In the genomic region with DNA sequence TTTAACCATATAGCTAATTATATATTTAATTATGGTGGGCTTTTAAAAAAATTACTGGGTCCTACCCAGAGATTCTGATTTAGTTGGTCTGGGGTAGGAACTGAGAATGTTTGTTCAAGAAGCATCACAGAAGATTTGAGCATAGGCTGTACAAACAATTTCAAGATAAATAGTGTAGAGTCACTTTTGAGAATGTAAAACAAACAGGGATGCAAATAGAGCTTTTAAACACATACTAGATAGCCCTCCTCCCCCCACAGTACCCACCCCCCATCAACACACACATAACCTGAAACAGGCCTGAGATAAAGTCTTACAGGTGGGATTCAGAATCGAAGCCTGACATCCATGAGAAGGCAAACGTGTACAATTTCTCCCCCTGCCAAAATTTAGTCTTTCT, we compare ENCODE assay signal across 19 cellular contexts. TPM values are rescaled to one million over a fixed set of nuclear protein-coding genes. Genes with fewer than 3 reads are reported as not detected.
A peak's percentile ranks its signal among the peaks of the same experiment; 100 is the strongest.
DNase-seq lines count a peak whose midpoint lies in the region; ATAC-seq and TF ChIP-seq lines count a peak whose summit lies in the region.
"Had no signal": no experiment of that assay in that cellular context is flagged by ENCODE, and none has a peak within 500 bp of the region (broad histone marks: within the 10 kb centered on the region; RNA-seq: fewer than 3 reads in every experiment).

No MANE protein-coding gene starts in this region.

- no peaks in the 10 kb centered on the region for H3K36me3 ChIP-seq in cardiac muscle cell
- no peaks in the 10 kb centered on the region for H3K36me3 ChIP-seq in hepatocyte (replicated peaks; ENCODE audit: insufficient read depth, low read depth)
- H3K36me3 ChIP-seq: HAP-1 had no signal

- H3K4me3 ChIP-seq in cardiac muscle cell, result no peak overlapping the region
- H3K4me3 ChIP-seq in hepatocyte, result no peak overlapping the region
- H3K4me3 ChIP-seq: HAP-1 had no signal

- TF ChIP-seq CTCF in cardiac muscle cell (IDR thresholded peaks at IDR 0.05; ENCODE audit: low read depth, low read length) (no peak), VCaP (conservative IDR thresholded peaks at IDR 0.05) (no peak), mesothelial cell of epicardium (IDR thresholded peaks at IDR 0.05; ENCODE audit: unreplicated experiment) (no peak), hepatocyte (IDR thresholded peaks at IDR 0.05; ENCODE audit: poor library complexity) (no peak)

- CTCF ChIA-PET in activated CD4-positive, alpha-beta memory T cell treated with anti-CD3 and anti-CD28 coated beads for 36 hours (lab: Charles Lee), result no interaction called here

- peaks cover 22% of the 10 kb centered on the region for H4K20me1 ChIP-seq in hepatocyte (ENCODE audit: insufficient read depth, poor library complexity, severe bottlenecking)

- H3K27me3 Mint-ChIP-seq in mesothelial cell of epicardium (ENCODE audit: low read depth), result no peaks in the 10 kb centered on the region
- no peaks in the 10 kb centered on the region for H3K27me3 Mint-ChIP-seq in activated CD4-positive, alpha-beta memory T cell treated with anti-CD3 and anti-CD28 coated beads for 36 hours
- H3K27me3 Mint-ChIP-seq: B cell, IgD-negative memory B cell had no signal

- H3K4me3 Mint-ChIP-seq in mesothelial cell of epicardium, result no peak overlapping the region
- H3K4me3 Mint-ChIP-seq in activated CD4-positive, alpha-beta memory T cell treated with anti-CD3 and anti-CD28 coated beads for 36 hours, result no peak overlapping the region
- H3K4me3 Mint-ChIP-seq: B cell, CD14-positive monocyte, IgD-negative memory B cell had no signal

- H3K4me1 ChIP-seq in cardiac muscle cell (ENCODE audit: low read depth) (peaks cover 17% of the 10 kb centered on the region), hepatocyte (ENCODE audit: insufficient read depth) (peaks cover 15% of the 10 kb centered on the region)
- H3K4me1 ChIP-seq: HAP-1 had no signal

- POLR2A ChIA-PET in activated CD4-positive, alpha-beta memory T cell treated with anti-CD3 and anti-CD28 coated beads for 36 hours (lab: Charles Lee), result no interaction called here

- H3K9me3 ChIP-seq in cardiac muscle cell (ENCODE audit: low read depth), result no peaks in the 10 kb centered on the region
- H3K9me3 ChIP-seq in hepatocyte (ENCODE audit: low read depth), result no peaks in the 10 kb centered on the region
- H3K9me3 ChIP-seq: HAP-1 had no signal

- no peak for ATAC-seq in Right ventricle myocardium superior (ENCODE audit: poor library complexity)

- DNase-seq in cardiac muscle cell (ENCODE audit: low read depth in 1 of 2, low spot score in 1 of 2) (no peak), Right ventricle myocardium superior (no peak), mesothelial cell of epicardium (ENCODE audit: low spot score in 2 of 2, unreplicated experiment in 2 of 2) (no peak), hepatocyte (ENCODE audit: low spot score) (no peak), 8988T (no peak)
- no peak for DNase-seq in activated CD4-positive, alpha-beta memory T cell treated with anti-CD3 and anti-CD28 coated beads for 36 hours
- DNase-seq: DND-41, Karpas-422, NCI-H1417 treated with DMSO at 0.1 percent for 48 hours, NCI-H187, NCI-H446, NCI-H526, OCI-M1, SHP77 had no signal

- H3K27me3 ChIP-seq in cardiac muscle cell (no peaks in the 10 kb centered on the region), hepatocyte (no peaks in the 10 kb centered on the region)

- peaks cover 20% of the 10 kb centered on the region for H3K36me3 Mint-ChIP-seq in mesothelial cell of epicardium
- peaks cover under 1% of the 10 kb centered on the region for H3K36me3 Mint-ChIP-seq in activated CD4-positive, alpha-beta memory T cell treated with anti-CD3 and anti-CD28 coated beads for 36 hours

- peaks cover 25% of the 10 kb centered on the region for H3K4me1 Mint-ChIP-seq in mesothelial cell of epicardium
- peaks cover 18% of the 10 kb centered on the region for H3K4me1 Mint-ChIP-seq in activated CD4-positive, alpha-beta memory T cell treated with anti-CD3 and anti-CD28 coated beads for 36 hours (ENCODE audit: low read depth)

- peak overlapping the region; percentile 48 for H3K27ac ChIP-seq in cardiac muscle cell
- H3K27ac ChIP-seq in VCaP, result peak overlapping the region; percentile 68
- no peak overlapping the region for H3K27ac ChIP-seq in hepatocyte

- no peaks in the 10 kb centered on the region for H3K9me2 ChIP-seq in hepatocyte (replicated peaks; ENCODE audit: insufficient read depth)

- peaks cover 98% of the 10 kb centered on the region for H3K79me2 ChIP-seq in hepatocyte

- H3K27ac Mint-ChIP-seq in mesothelial cell of epicardium, result peak overlapping the region; percentile 85
- no peak overlapping the region for H3K27ac Mint-ChIP-seq in activated CD4-positive, alpha-beta memory T cell treated with anti-CD3 and anti-CD28 coated beads for 36 hours
- H3K27ac Mint-ChIP-seq: B cell, IgD-negative memory B cell had no signal

- H3K4me2 ChIP-seq in hepatocyte, result no peak overlapping the region

- peaks cover 17% of the 10 kb centered on the region for H3K9me3 Mint-ChIP-seq in mesothelial cell of epicardium
- H3K9me3 Mint-ChIP-seq in activated CD4-positive, alpha-beta memory T cell treated with anti-CD3 and anti-CD28 coated beads for 36 hours, result no peaks in the 10 kb centered on the region
- H3K9me3 Mint-ChIP-seq: IgD-negative memory B cell had no signal

- WGBS in hepatocyte (ENCODE audit: low lambda C conversion rate, missing lambda C conversion rate), result 69% methylated on average over 2 of the region's 2 CpGs

- intact Hi-C loops in Right ventricle myocardium superior (cut with DNase I), result no loop called here
- intact Hi-C loops in activated CD4-positive, alpha-beta memory T cell treated with anti-CD3 and anti-CD28 coated beads for 36 hours (cut with micrococcal nuclease), result no loop called here

- no peak overlapping the region for H2AFZ ChIP-seq in hepatocyte

RNA-seq across cellular contexts. Expression of gene REEP3, which starts 15.6 kb away (rescaled TPM):
- 39.4 and 49.2 TPM in 2 replicates for total RNA-seq in cardiac muscle cell
- polyA plus RNA-seq in cardiac muscle cell, result 44.2 and 54.0 TPM in 2 replicates
- 14.0 TPM for total RNA-seq in Right ventricle myocardium superior
- total RNA-seq in mesothelial cell of epicardium, result 28.5 to 33.1 TPM (median 31.9 TPM) in 3 replicates
- 49.6 and 73.6 TPM in 2 replicates for total RNA-seq in hepatocyte
- 38.8 and 43.1 TPM in 2 replicates for polyA plus RNA-seq in hepatocyte
- total RNA-seq in activated CD4-positive, alpha-beta memory T cell treated with anti-CD3 and anti-CD28 coated beads for 36 hours, result 10 to 100 TPM; 19.5 to 20.7 TPM

RNA-seq across cellular contexts. Expression of gene JMJD1C, which starts 39.8 kb away (rescaled TPM):
- total RNA-seq in cardiac muscle cell (72.3 and 144 TPM in 2 replicates), Right ventricle myocardium superior (32.9 TPM), mesothelial cell of epicardium (109 to 117 TPM (median 112 TPM) in 3 replicates), hepatocyte (165 and 177 TPM in 2 replicates)
- polyA plus RNA-seq in cardiac muscle cell (59.1 and 82.4 TPM in 2 replicates), hepatocyte (43.2 and 48.8 TPM in 2 replicates)
- total RNA-seq in activated CD4-positive, alpha-beta memory T cell treated with anti-CD3 and anti-CD28 coated beads for 36 hours, result 10 to 100 TPM; 42.6 to 47.3 TPM
